8 cellular contexts compared by ENCODE assay signal in the genomic region with DNA sequence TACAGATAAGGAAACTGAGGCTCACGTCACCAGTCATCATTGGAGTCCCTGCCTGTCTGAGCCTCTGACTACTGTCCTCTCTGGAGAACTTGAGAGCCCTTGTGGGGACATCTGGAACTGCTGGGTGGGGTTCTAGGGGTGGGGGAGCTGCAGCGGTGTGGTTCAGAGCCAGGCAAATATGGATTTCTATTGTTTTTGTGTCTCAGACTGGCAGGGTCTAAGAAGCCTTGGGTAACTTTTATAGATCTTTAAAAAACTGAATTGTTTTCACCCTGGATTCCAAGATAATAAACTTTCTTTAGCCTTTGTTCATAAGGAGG. TPM values are rescaled to one million over a fixed set of nuclear protein-coding genes. Genes with fewer than 3 reads are reported as not detected.
A peak's percentile ranks its signal among the peaks of the same experiment; 100 is the strongest.
DNase-seq lines count a peak whose midpoint lies in the region; ATAC-seq, FAIRE-seq and TF ChIP-seq lines count a peak whose summit lies in the region.

No MANE protein-coding gene starts in this region.

- no peaks in the 10 kb centered on the region for H4K20me1 ChIP-seq in GM12878 (ENCODE audit: control insufficient read depth, insufficient read depth)

- peak overlapping the region; percentile 55; the same call in 1 of the 2 replicates for H2AFZ ChIP-seq in GM12878 (ENCODE audit: control insufficient read depth, low read depth, low read length)

- peak overlapping the region; percentile 87 for H3K4me2 ChIP-seq in GM12878 (ENCODE audit: control insufficient read depth, insufficient read depth)

- TF ChIP-seq POLR2A in NB4 (IDR thresholded peaks at IDR 0.05; ENCODE audit: extremely low read depth, insufficient read length) (no peak), GM12878 (IDR thresholded peaks at IDR 0.05; ENCODE audit: low read depth, low read length) (no peak)

- no peak for TF ChIP-seq EP300 in GM12878 (IDR thresholded peaks at IDR 0.05; ENCODE audit: borderline replicate concordance in 1 of 2, control insufficient read depth in 1 of 2, low read depth in 2 of 2, low read length in 2 of 2)

- H3K9me3 ChIP-seq in GM12878 (replicated peaks; ENCODE audit: control insufficient read depth, insufficient read depth, low read length) (no peaks in the 10 kb centered on the region), mesodermal cell (ENCODE audit: control insufficient read depth, low read length) (no peaks in the 10 kb centered on the region)

- H3K4me1 ChIP-seq in GM12878 (ENCODE audit: control insufficient read depth, insufficient read depth, low read length) (peaks cover 73% of the 10 kb centered on the region), mesodermal cell (ENCODE audit: control insufficient read depth, insufficient read depth, low read length, poor library complexity, severe bottlenecking) (peaks cover 36% of the 10 kb centered on the region)

- no TSS peak for BruUV-seq in GM12878 (replicated peaks; lab: Mats Ljungman, UMichigan)

- RAD21 ChIA-PET in GM12878 (lab: Charles Lee; ENCODE audit: unreplicated experiment) = interaction anchor here (0.9 to 21.2 kb wide), 17 partner anchors 7 to 254 kb away, joined by 4 to 966 read pairs (median 6); a partner anchor contains a TSS

- peak; percentile 22 for TF ChIP-seq CTCF in NB4 (IDR thresholded peaks at IDR 0.05; ENCODE audit: low read depth, low read length)
- TF ChIP-seq CTCF in GM12878 (IDR thresholded peaks at IDR 0.05 in 2 of 3, conservative IDR thresholded peaks at IDR 0.05 in 1 of 3; ENCODE audit: control insufficient read depth in 2 of 3, extremely low read depth in 1 of 3, insufficient read depth in 1 of 3, low read depth in 3 of 3, low read length in 3 of 3) = peak; percentile 20 to 48 (median 27); a peak in 4 of 6 replicates

- SMC1A ChIA-PET in GM12878 (lab: Charles Lee; ENCODE audit: uncharacterized antibody, unreplicated experiment) = interaction anchor here (0.6 to 36.3 kb wide), 20 partner anchors 8 to 504 kb away, joined by 3 to 1399 read pairs (median 6); a partner anchor contains a TSS

- DNase-seq in NCI-H82 (lab: John Stamatoyannopoulos, UW) = peak; percentile 28
- DNase-seq in NCI-H82 treated with DMSO at 0.1 percent for 48 hours (lab: John Stamatoyannopoulos, UW; ENCODE audit: unreplicated experiment) = no peak
- peak; percentile 44 for DNase-seq in NB4 (ENCODE audit: low read depth)
- no peak for DNase-seq in GM12878 (ENCODE audit: low read depth, low spot score)
- no peak for DNase-seq in CD1c-positive myeloid dendritic cell (ENCODE audit: extremely low spot score)
- no peak for DNase-seq in COLO829 (ENCODE audit: low spot score)

- no peaks in the 10 kb centered on the region for H3K27me3 ChIP-seq in GM12878 (replicated peaks in 1 of 2; ENCODE audit: control insufficient read depth in 2 of 2, insufficient read depth in 2 of 2, low read length in 1 of 2)

- H3K36me3 ChIP-seq in GM12878 (ENCODE audit: control insufficient read depth in 2 of 2, insufficient read depth in 2 of 2, low read length in 1 of 2) = no peaks in the 10 kb centered on the region
- no peaks in the 10 kb centered on the region for H3K36me3 ChIP-seq in mesodermal cell (ENCODE audit: control insufficient read depth, insufficient read depth, low read length)

- peak overlapping the region; percentile 69 for H3K9ac ChIP-seq in GM12878 (ENCODE audit: control insufficient read depth, insufficient read depth, low read length)

- peak; percentile 51 for TF ChIP-seq RAD21 in GM12878 (IDR thresholded peaks at IDR 0.05; ENCODE audit: insufficient read depth, low read depth, low read length)

- H3K4me3 ChIP-seq in NB4 (ENCODE audit: low read depth, low read length) (no peak overlapping the region), GM12878 (0 out of 2 replicates have a peak overlapping the region, but pooled peaks have one; percentile 66), mesodermal cell (ENCODE audit: extremely low read depth, insufficient read depth, low read length, poor library complexity, severe bottlenecking) (no peak overlapping the region)

- FAIRE-seq in GM12878 (lab: Jason Lieb, UNC) = no peak

- 65% methylated on average over 2 of the region's 2 CpGs for WGBS in GM12878 (ENCODE audit: insufficient coverage, insufficient replicate concordance, low lambda C conversion rate, missing lambda C conversion rate)
- WGBS in mesodermal cell (ENCODE audit: insufficient coverage in 2 of 2), 2 experiments = 93 to 100% methylated on average over 1 to 2 of the region's 2 CpGs

- intact Hi-C loops in GM12878 (cut with micrococcal nuclease; ENCODE audit: unreplicated experiment) = loop anchor here (2.0 kb wide), 1 partner anchor 73 kb away; no protein-coding TSS in a partner anchor

- CTCF ChIA-PET in GM12878 (lab: Yijun Ruan, JAX) = interaction anchor here (0.9 to 36.6 kb wide), 8 partner anchors 17 to 251 kb away, joined by 3 to 1067 read pairs (median 5); a partner anchor contains a TSS

- H3K27ac ChIP-seq in GM12878 (ENCODE audit: control insufficient read depth, insufficient read depth) = peak overlapping the region; percentile 92
- peak overlapping the region; percentile 93 for H3K27ac ChIP-seq in mesodermal cell (ENCODE audit: low read depth, low read length, severe bottlenecking)

- H3K79me2 ChIP-seq in GM12878 (ENCODE audit: control insufficient read depth, insufficient read depth, low read length) = peaks cover 13% of the 10 kb centered on the region

- POLR2A ChIA-PET in GM12878 (lab: Charles Lee) = interaction anchor here (0.6 to 3.3 kb wide), 16 partner anchors 8 to 254 kb away, joined by 3 to 28 read pairs (median 4); a partner anchor contains a TSS

- in situ Hi-C loops in GM12878 (cut with MboI) = no loop called here

- ATAC-seq in GM12878 (peak; percentile 52), HG03439 (IDR thresholded peaks at IDR 0.05; ENCODE audit: unreplicated experiment) (no peak)

TF ChIP-seq in GM12878, 131 proteins besides CTCF, POLR2A, EP300 and RAD21:
- no peak for TF ChIP-seq NR2C2 (IDR thresholded peaks at IDR 0.05; ENCODE audit: borderline replicate concordance, control insufficient read depth, insufficient read length, low read depth)
- TF ChIP-seq, protein P1, sequence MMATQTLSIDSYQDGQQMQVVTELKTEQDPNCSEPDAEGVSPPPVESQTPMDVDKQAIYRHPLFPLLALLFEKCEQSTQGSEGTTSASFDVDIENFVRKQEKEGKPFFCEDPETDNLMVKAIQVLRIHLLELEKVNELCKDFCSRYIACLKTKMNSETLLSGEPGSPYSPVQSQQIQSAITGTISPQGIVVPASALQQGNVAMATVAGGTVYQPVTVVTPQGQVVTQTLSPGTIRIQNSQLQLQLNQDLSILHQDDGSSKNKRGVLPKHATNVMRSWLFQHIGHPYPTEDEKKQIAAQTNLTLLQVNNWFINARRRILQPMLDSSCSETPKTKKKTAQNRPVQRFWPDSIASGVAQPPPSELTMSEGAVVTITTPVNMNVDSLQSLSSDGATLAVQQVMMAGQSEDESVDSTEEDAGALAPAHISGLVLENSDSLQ (IDR thresholded peaks at IDR 0.05) = no peak
- no peak for TF ChIP-seq GATAD2B (conservative IDR thresholded peaks at IDR 0.05; ENCODE audit: low read depth)
- no peak for TF ChIP-seq KLF5 (IDR thresholded peaks at IDR 0.05; ENCODE audit: partially characterized antibody)
- no peak for TF ChIP-seq ZNF217 (IDR thresholded peaks at IDR 0.05)
- TF ChIP-seq, protein P2, sequence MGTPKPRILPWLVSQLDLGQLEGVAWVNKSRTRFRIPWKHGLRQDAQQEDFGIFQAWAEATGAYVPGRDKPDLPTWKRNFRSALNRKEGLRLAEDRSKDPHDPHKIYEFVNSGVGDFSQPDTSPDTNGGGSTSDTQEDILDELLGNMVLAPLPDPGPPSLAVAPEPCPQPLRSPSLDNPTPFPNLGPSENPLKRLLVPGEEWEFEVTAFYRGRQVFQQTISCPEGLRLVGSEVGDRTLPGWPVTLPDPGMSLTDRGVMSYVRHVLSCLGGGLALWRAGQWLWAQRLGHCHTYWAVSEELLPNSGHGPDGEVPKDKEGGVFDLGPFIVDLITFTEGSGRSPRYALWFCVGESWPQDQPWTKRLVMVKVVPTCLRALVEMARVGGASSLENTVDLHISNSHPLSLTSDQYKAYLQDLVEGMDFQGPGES (IDR thresholded peaks at IDR 0.05) = no peak

RNA-seq across cellular contexts. Expression of a gene that starts 46.9 kb away (rescaled TPM):
- total RNA-seq in GM12878 (2013; cell fraction: nucleolus; rRNA removed) = 88.8 and 93.7 TPM in 2 replicates
- total RNA-seq in GM12878 (2014; rRNA removed) = 65.4 and 69.4 TPM in 2 replicates
- total RNA-seq in GM12878 (2014; rRNA removed; fragmentation: Illumina TruSeq; extraction: Trizol) = 32.7 and 34.9 TPM in 2 replicates
- 73.9 and 75.2 TPM in 2 replicates for total RNA-seq in GM12878 (2021)
- 6.6 TPM for polyA plus RNA-seq in GM12878 (2011; ENCODE audit: low read depth)
- polyA plus RNA-seq in GM12878 (2011; rRNA removed) = 36.4 and 44.1 TPM in 2 replicates
- 32.3 and 38.9 TPM in 2 replicates for polyA plus RNA-seq in GM12878 (2011; cell fraction: cytosol; rRNA removed)
- polyA plus RNA-seq in GM12878 (2011; cell fraction: nucleus; rRNA removed) = 59.7 and 70.4 TPM in 2 replicates
- polyA plus RNA-seq in GM12878 (2012) = 24.5 and 28.7 TPM in 2 replicates
- 22.4 and 26.2 TPM in 2 replicates for polyA plus RNA-seq in GM12878 (2014; fragmentation: Illumina TruSeq; extraction: Trizol)
- polyA plus RNA-seq in GM12878 (2014; fragmentation: Nextera tagmentation; extraction: Ambion mirVana) = 10 to 100 TPM in 1 of 2 experiments, 1 to 10 TPM in 1; 6.2 to 19.5 TPM
- 52.3 and 62.0 TPM in 2 replicates for polyA plus RNA-seq in GM12878 (2014; rRNA removed)
- 10 to 100 TPM in 1 of 2 experiments, 1 to 10 TPM in 1; 4.3 to 11.7 TPM for polyA plus RNA-seq in GM12878 (2016; fragmentation: Nextera tagmentation; extraction: Ambion mirVana)
- 30.4 and 44.0 TPM in 2 replicates for polyA minus RNA-seq in GM12878 (2011; rRNA and poly(A)+ RNA removed)
- 24.5 TPM in 2 replicates for polyA minus RNA-seq in GM12878 (2011; cell fraction: cytosol; rRNA and poly(A)+ RNA removed)
- 69.0 and 99.9 TPM in 2 replicates for polyA minus RNA-seq in GM12878 (2011; cell fraction: nucleus; rRNA and poly(A)+ RNA removed)
- polyA plus RNA-seq in mesodermal cell (2013, experiment 1 of 2) = 11.9 TPM
- polyA plus RNA-seq in mesodermal cell (2013, experiment 2 of 2) = 8.5 TPM

Comparison
In these comparisons a context has a peak if more than half of its experiments do, and no peak if none do; other contexts are left out.
1. DNase-seq: peak in NCI-H82 (single experiment) and NB4 (single experiment); none in NCI-H82 treated with DMSO at 0.1 percent for 48 hours (single experiment), GM12878 (single experiment), CD1c-positive myeloid dendritic cell (single experiment) and COLO829 (single experiment).